In the genomic region with DNA sequence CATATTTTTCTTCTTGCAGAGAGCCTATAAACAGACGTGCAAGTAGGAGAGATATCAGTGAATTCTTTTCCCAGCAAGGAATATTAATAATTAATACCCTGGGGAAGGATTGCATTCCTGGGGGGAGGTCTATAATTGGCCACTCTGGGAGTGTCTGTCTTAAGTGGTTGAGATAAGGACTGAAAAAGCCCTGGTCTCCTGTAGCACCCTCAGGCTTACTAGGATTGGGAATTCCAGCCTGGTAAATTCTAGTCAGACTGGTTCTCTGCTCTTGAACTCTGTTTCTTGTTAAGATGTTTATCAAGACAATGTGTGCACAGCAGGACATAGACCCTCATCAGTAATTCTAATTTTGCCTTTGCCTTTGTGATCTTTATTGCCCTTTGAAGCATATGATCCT, we compare ENCODE assay signal across 6 cellular contexts. TPM values are rescaled to one million over a fixed set of nuclear protein-coding genes. Genes with fewer than 3 reads are reported as not detected.
"Had no signal": no experiment of that assay in that cellular context is flagged by ENCODE, and none has a peak within 500 bp of the region (broad histone marks: within the 10 kb centered on the region; RNA-seq: fewer than 3 reads in every experiment).

No MANE protein-coding gene starts in this region.

RNA-seq across cellular contexts. Expression of gene C6, which starts 16.9 kb away (rescaled TPM):
- total RNA-seq: mammary epithelial cell, mononuclear cell, natural killer cell, occipital lobe, osteocyte had no signal
- polyA plus RNA-seq: immature natural killer cell, mammary epithelial cell had no signal
